Comparison of ENCODE assay signal across 12 cellular contexts in genomic region chr17:44793885-44794698, GRCh38. TPM values are rescaled to one million over a fixed set of nuclear protein-coding genes. Genes with fewer than 3 reads are reported as not detected.
DNase-seq lines count a peak whose midpoint lies in the region; ATAC-seq, FAIRE-seq and TF ChIP-seq lines count a peak whose summit lies in the region.
"Had no signal": no experiment of that assay in that cellular context is flagged by ENCODE, and none has a peak within 500 bp of the region (broad histone marks: within the 10 kb centered on the region; RNA-seq: fewer than 3 reads in every experiment).

No MANE protein-coding gene starts in this region.

- no peak for FAIRE-seq in HepG2 (lab: Jason Lieb, UNC)

- H4K20me1 ChIP-seq in HepG2 (ENCODE audit: insufficient read depth, low read length): no peaks in the 10 kb centered on the region

- intact Hi-C loops in HepG2 (cut with micrococcal nuclease; ENCODE audit: unreplicated experiment) (no loop called here), stomach (cut with DNase I; ENCODE audit: low total_unique reads) (no loop called here), adrenal gland (cut with DNase I) (no loop called here)

- TF ChIP-seq CTCF in HepG2 (CRISPR knock-in tag; IDR thresholded peaks at IDR 0.05) (no peak), stomach (IDR thresholded peaks at IDR 0.05) (no peak), adrenal gland (IDR thresholded peaks at IDR 0.05) (no peak)

- H3K4me3 ChIP-seq in HUES6 (ENCODE audit: low read depth, low read length) (no peak overlapping the region), HepG2 (replicated peaks in 1 of 3; ENCODE audit: insufficient read depth in 1 of 3, low read depth in 2 of 3, low read length in 3 of 3) (no peak overlapping the region), stomach (no peak overlapping the region), adrenal gland (no peak overlapping the region)

- H3K4me2 ChIP-seq in HepG2 (ENCODE audit: low read depth, low read length): no peak overlapping the region

- peak overlapping the region; percentile 37 for H3K9ac ChIP-seq in HUES6 (ENCODE audit: low read length)
- H3K9ac ChIP-seq in HepG2 (ENCODE audit: insufficient read depth, low read depth, low read length): no peak overlapping the region

- no peak for TF ChIP-seq RAD21 in HepG2 (CRISPR knock-in tag; IDR thresholded peaks at IDR 0.05)

- peaks cover 15% of the 10 kb centered on the region; the same call in 1 of the 2 replicates for H3K36me3 ChIP-seq in HUES6 (ENCODE audit: control insufficient read depth, insufficient read depth, low read length)
- H3K36me3 ChIP-seq in HepG2 (replicated peaks in 1 of 2; ENCODE audit: control insufficient read depth in 1 of 2, insufficient read depth in 2 of 2, low read length in 2 of 2): no peaks in the 10 kb centered on the region
- H3K36me3 ChIP-seq in stomach: no peaks in the 10 kb centered on the region
- no peaks in the 10 kb centered on the region for H3K36me3 ChIP-seq in adrenal gland (replicated peaks in 1 of 2)

- H3K4me1 ChIP-seq in HUES6 (ENCODE audit: control insufficient read depth, insufficient read depth, low read length): peaks cover 16% of the 10 kb centered on the region
- peaks cover 22% of the 10 kb centered on the region for H3K4me1 ChIP-seq in HepG2 (ENCODE audit: insufficient read depth, low read length)
- peaks cover 0 to 40% (median 5%) of the 10 kb centered on the region in 4 donors for H3K4me1 ChIP-seq in stomach
- H3K4me1 ChIP-seq in adrenal gland (replicated peaks in 1 of 2): no peaks in the 10 kb centered on the region

- POLR2A ChIA-PET in HepG2 (lab: Yijun Ruan, JAX): no interaction called here

- ATAC-seq in HepG2: peak; percentile 27; the same call in 1 of the 3 replicates
- ATAC-seq in GM19463 (IDR thresholded peaks at IDR 0.05; ENCODE audit: unreplicated experiment): no peak

- in situ Hi-C loops in HepG2 (cut with HindIII; ENCODE audit: extremely low pct_ligation_motif_present, low pct_unique_long_range_greater_than_20kb): loop anchor here (25.0 kb wide), 1 partner anchor 218 kb away; no protein-coding TSS in a partner anchor

- H3K27ac ChIP-seq in HUES6 (ENCODE audit: low read depth, low read length) (no peak overlapping the region), cingulate gyrus (ENCODE audit: low read depth, low read length) (peak overlapping the region; percentile 60), HepG2 (ENCODE audit: extremely low read length, insufficient read depth, low read length) (no peak overlapping the region), stomach (peak overlapping the region; percentile 59 to 81 (median 80)), adrenal gland (peak overlapping the region in 2 of 5 donors; percentile 10 to 56)

- no peak overlapping the region for H2AFZ ChIP-seq in HepG2 (ENCODE audit: low read length)

- TF ChIP-seq POLR2A in HepG2 (IDR thresholded peaks at IDR 0.05; ENCODE audit: insufficient read depth in 1 of 2, low read depth in 2 of 2, low read length in 2 of 2): no peak
- no peak for TF ChIP-seq POLR2A in stomach (IDR thresholded peaks at IDR 0.05)
- no peak for TF ChIP-seq POLR2A in adrenal gland (IDR thresholded peaks at IDR 0.05)

- no peak for DNase-seq in HepG2 (ENCODE audit: low spot score)
- DNase-seq in stomach: no peak
- no peak for DNase-seq in adrenal gland
- DNase-seq in AG08395 (ENCODE audit: low spot score): no peak
- DNase-seq in stimulated activated CD4-positive, alpha-beta T cell treated with anti-CD3 and anti-CD28 coated beads, Interleukin-4, amount 100 ng/mL, for 4 hours: no peak
- DNase-seq: activated CD4-positive, alpha-beta T cell treated with anti-CD3 and anti-CD28 coated beads for 4 hours; activated naive CD8-positive, alpha-beta T cell treated with anti-CD3 and anti-CD28 coated beads, Interleukin-2, amount 10 ng/mL, durations not matched to agents 7 days and 5 days; NCI-H1048 had no signal

- H3K27me3 ChIP-seq in HUES6 (ENCODE audit: control insufficient read depth, insufficient read depth, low read length) (no peaks in the 10 kb centered on the region), HepG2 (ENCODE audit: control insufficient read depth in 1 of 2, insufficient read depth in 2 of 2, low read length in 2 of 2) (peaks cover 0 to 3% of the 10 kb centered on the region in 2 experiments; a peak in 2 of 5 replicates), stomach (no peaks in the 10 kb centered on the region), adrenal gland (no peaks in the 10 kb centered on the region)

- no peaks in the 10 kb centered on the region for H3K79me2 ChIP-seq in HepG2 (ENCODE audit: insufficient read depth, low read length)

- 82% methylated on average over 14 of the region's 14 CpGs for WGBS in HepG2 (ENCODE audit: low lambda C conversion rate)
- WGBS in stomach, 5 donors: 63 to 80% (median 78%) methylated on average over 14 of the region's 14 CpGs
- 79 to 84% (median 80%) methylated on average over 14 of the region's 14 CpGs for WGBS in adrenal gland, 4 donors

- no TSS peak for BruUV-seq in HepG2 (replicated peaks; lab: Mats Ljungman, UMichigan)

- TF ChIP-seq EP300 in HepG2 (IDR thresholded peaks at IDR 0.05; ENCODE audit: low read depth in 2 of 2, low read length in 2 of 2) (no peak), HepG2 (CRISPR knock-in tag; IDR thresholded peaks at IDR 0.05; ENCODE audit: borderline replicate concordance) (no peak), stomach (IDR thresholded peaks at IDR 0.05) (no peak)

- CTCF ChIA-PET in HepG2 (lab: Yijun Ruan, JAX; ENCODE audit: low intra/inter-chr PET ratio, low total read pairs): no interaction called here

- H3K9me3 ChIP-seq in HUES6 (ENCODE audit: control insufficient read depth, insufficient read depth, low read depth, low read length) (no peaks in the 10 kb centered on the region), HepG2 (ENCODE audit: low read length) (no peaks in the 10 kb centered on the region), stomach (no peaks in the 10 kb centered on the region), adrenal gland (replicated peaks in 1 of 3) (no peaks in the 10 kb centered on the region)

RNA-seq across cellular contexts. Expression of gene ADAM11, which starts 35.3 kb away (rescaled TPM):
- total RNA-seq in HepG2 (2016; rRNA removed; fragmentation: Illumina TruSeq; extraction: Trizol) (0.44 and 0.91 TPM in 2 replicates), stomach (10 to 100 TPM in 1 of 5 donors, 1 to 10 TPM in 1, under 1 TPM in 1, not detected in 2; 0.73 to 57.6 (median 1.7) TPM), adrenal gland (under 1 TPM in 6 of 8 donors, not detected in 2; 0.19 to 0.50 (median 0.28) TPM)
- 0.18 and 0.40 TPM in 2 replicates for total RNA-seq in HepG2 (2016; cell fraction: cytosol; rRNA removed; fragmentation: Illumina TruSeq; extraction: Trizol; ENCODE audit: low read depth)
- total RNA-seq in HepG2 (2016; cell fraction: insoluble cytoplasmic fraction; rRNA removed; fragmentation: Illumina TruSeq; extraction: Trizol): 0.40 and 0.76 TPM in 2 replicates
- 0.59 TPM in 2 replicates for total RNA-seq in HepG2 (2016; cell fraction: membrane; rRNA removed; fragmentation: Illumina TruSeq; extraction: Trizol)
- total RNA-seq in HepG2 (2016; cell fraction: nucleus; rRNA removed; fragmentation: Illumina TruSeq; extraction: Trizol): 1.4 and 1.8 TPM in 2 replicates
- polyA plus RNA-seq in HepG2 (2011; rRNA removed) (0.33 and 0.38 TPM in 2 replicates), stomach (under 1 TPM in 2 of 3 donors, not detected in 1; 0.19 to 0.35 TPM), adrenal gland (under 1 TPM; 0.05 to 0.80 (median 0.57) TPM)
- 0.09 and 0.34 TPM in 2 replicates for polyA plus RNA-seq in HepG2 (2011; cell fraction: cytosol; rRNA removed)
- polyA plus RNA-seq in HepG2 (2011; cell fraction: nucleus; rRNA removed): 2.0 and 2.2 TPM in 2 replicates
- 0.19 and 0.40 TPM in 2 replicates for polyA plus RNA-seq in HepG2 (2012)
- 0.17 and 0.23 TPM in 2 replicates for polyA plus RNA-seq in HepG2 (2016; cell fraction: cytosol; fragmentation: Illumina TruSeq; extraction: Trizol; ENCODE audit: low read depth)
- 0.50 and 0.58 TPM in 2 replicates for polyA plus RNA-seq in HepG2 (2016; cell fraction: insoluble cytoplasmic fraction; fragmentation: Illumina TruSeq; extraction: Trizol; ENCODE audit: low read depth)
- 0.31 and 0.34 TPM in 2 replicates for polyA plus RNA-seq in HepG2 (2016; cell fraction: membrane; fragmentation: Illumina TruSeq; extraction: Trizol; ENCODE audit: low read depth)
- polyA plus RNA-seq in HepG2 (2016; cell fraction: nucleus; fragmentation: Illumina TruSeq; extraction: Trizol; ENCODE audit: insufficient read depth, low read depth): 2.2 and 3.0 TPM in 2 replicates
- 2.1 and 2.5 TPM in 2 replicates for polyA minus RNA-seq in HepG2 (2011; rRNA and poly(A)+ RNA removed; ENCODE audit: low replicate concordance)
- 0.18 and 0.69 TPM in 2 replicates for polyA minus RNA-seq in HepG2 (2011; cell fraction: cytosol; rRNA and poly(A)+ RNA removed)
- 0.87 and 0.90 TPM in 2 replicates for polyA minus RNA-seq in HepG2 (2011; cell fraction: nucleus; rRNA and poly(A)+ RNA removed)

RNA-seq across cellular contexts. Expression of gene GJC1, which starts 36.0 kb away (rescaled TPM):
- 1.7 and 2.0 TPM in 2 replicates for total RNA-seq in HepG2 (2016; rRNA removed; fragmentation: Illumina TruSeq; extraction: Trizol)
- 0.35 and 0.40 TPM in 2 replicates for total RNA-seq in HepG2 (2016; cell fraction: cytosol; rRNA removed; fragmentation: Illumina TruSeq; extraction: Trizol; ENCODE audit: low read depth)
- total RNA-seq in HepG2 (2016; cell fraction: insoluble cytoplasmic fraction; rRNA removed; fragmentation: Illumina TruSeq; extraction: Trizol): 1.9 and 2.5 TPM in 2 replicates
- 0.83 and 1.2 TPM in 2 replicates for total RNA-seq in HepG2 (2016; cell fraction: membrane; rRNA removed; fragmentation: Illumina TruSeq; extraction: Trizol)
- total RNA-seq in HepG2 (2016; cell fraction: nucleus; rRNA removed; fragmentation: Illumina TruSeq; extraction: Trizol): 1.6 and 2.1 TPM in 2 replicates
- 1.2 and 1.7 TPM in 2 replicates for polyA plus RNA-seq in HepG2 (2011; rRNA removed)
- 1.0 and 1.6 TPM in 2 replicates for polyA plus RNA-seq in HepG2 (2011; cell fraction: cytosol; rRNA removed)
- polyA plus RNA-seq in HepG2 (2011; cell fraction: nucleus; rRNA removed): 0.81 and 1.1 TPM in 2 replicates
- polyA plus RNA-seq in HepG2 (2012): 2.4 and 2.6 TPM in 2 replicates
- 0.18 and 0.34 TPM in 2 replicates for polyA plus RNA-seq in HepG2 (2016; cell fraction: cytosol; fragmentation: Illumina TruSeq; extraction: Trizol; ENCODE audit: low read depth)
- 1.9 and 2.0 TPM in 2 replicates for polyA plus RNA-seq in HepG2 (2016; cell fraction: insoluble cytoplasmic fraction; fragmentation: Illumina TruSeq; extraction: Trizol; ENCODE audit: low read depth)
- polyA plus RNA-seq in HepG2 (2016; cell fraction: membrane; fragmentation: Illumina TruSeq; extraction: Trizol; ENCODE audit: low read depth): 0.55 TPM in 2 replicates
- 2.2 and 3.5 TPM in 2 replicates for polyA plus RNA-seq in HepG2 (2016; cell fraction: nucleus; fragmentation: Illumina TruSeq; extraction: Trizol; ENCODE audit: insufficient read depth, low read depth)
- polyA minus RNA-seq in HepG2 (2011; rRNA and poly(A)+ RNA removed; ENCODE audit: low replicate concordance): 2.4 and 13.8 TPM in 2 replicates
- polyA minus RNA-seq in HepG2 (2011; cell fraction: cytosol; rRNA and poly(A)+ RNA removed): 1.7 and 2.3 TPM in 2 replicates
- 1.1 and 1.3 TPM in 2 replicates for polyA minus RNA-seq in HepG2 (2011; cell fraction: nucleus; rRNA and poly(A)+ RNA removed)
- total RNA-seq in stomach: 10 to 100 TPM in 4 of 5 donors, 1 to 10 TPM in 1; 9.7 to 53.1 (median 35.6) TPM
- polyA plus RNA-seq in stomach: 1 to 10 TPM in 1 of 3 donors, under 1 TPM in 2; 0.31 to 3.5 (median 0.62) TPM
- total RNA-seq in adrenal gland: 1 to 10 TPM in 6 of 8 donors, under 1 TPM in 2; 0.69 to 2.8 (median 2.4) TPM
- polyA plus RNA-seq in adrenal gland: 1 to 10 TPM; 1.0 to 1.5 (median 1.1) TPM

RNA-seq across cellular contexts. Expression of gene HIGD1B, which starts 53.6 kb away (rescaled TPM):
- not detected in 2 replicates for total RNA-seq in HepG2 (2016; rRNA removed; fragmentation: Illumina TruSeq; extraction: Trizol)
- not detected in 2 replicates for total RNA-seq in HepG2 (2016; cell fraction: cytosol; rRNA removed; fragmentation: Illumina TruSeq; extraction: Trizol; ENCODE audit: low read depth)
- total RNA-seq in HepG2 (2016; cell fraction: insoluble cytoplasmic fraction; rRNA removed; fragmentation: Illumina TruSeq; extraction: Trizol): not detected in 2 replicates
- total RNA-seq in HepG2 (2016; cell fraction: membrane; rRNA removed; fragmentation: Illumina TruSeq; extraction: Trizol): not detected in 2 replicates
- total RNA-seq in HepG2 (2016; cell fraction: nucleus; rRNA removed; fragmentation: Illumina TruSeq; extraction: Trizol): not detected in 2 replicates
- not detected in 2 replicates for polyA plus RNA-seq in HepG2 (2011; rRNA removed)
- polyA plus RNA-seq in HepG2 (2011; cell fraction: cytosol; rRNA removed): not detected in 2 replicates
- polyA plus RNA-seq in HepG2 (2011; cell fraction: nucleus; rRNA removed): not detected in 2 replicates
- polyA plus RNA-seq in HepG2 (2012): not detected in 2 replicates
- not detected in 2 replicates for polyA plus RNA-seq in HepG2 (2016; cell fraction: cytosol; fragmentation: Illumina TruSeq; extraction: Trizol; ENCODE audit: low read depth)
- not detected in 2 replicates for polyA plus RNA-seq in HepG2 (2016; cell fraction: insoluble cytoplasmic fraction; fragmentation: Illumina TruSeq; extraction: Trizol; ENCODE audit: low read depth)
- not detected in 2 replicates for polyA plus RNA-seq in HepG2 (2016; cell fraction: membrane; fragmentation: Illumina TruSeq; extraction: Trizol; ENCODE audit: low read depth)
- polyA plus RNA-seq in HepG2 (2016; cell fraction: nucleus; fragmentation: Illumina TruSeq; extraction: Trizol; ENCODE audit: insufficient read depth, low read depth): not detected in 2 replicates
- not detected in 2 replicates for polyA minus RNA-seq in HepG2 (2011; rRNA and poly(A)+ RNA removed; ENCODE audit: low replicate concordance)
- not detected in 2 replicates for polyA minus RNA-seq in HepG2 (2011; cell fraction: cytosol; rRNA and poly(A)+ RNA removed)
- polyA minus RNA-seq in HepG2 (2011; cell fraction: nucleus; rRNA and poly(A)+ RNA removed): not detected in 2 replicates
- total RNA-seq in stomach: under 1 TPM in 1 of 5 donors, not detected in 4; 0.92 TPM
- polyA plus RNA-seq in stomach: 1 to 10 TPM; 2.1 to 5.4 (median 2.4) TPM
- total RNA-seq in adrenal gland: under 1 TPM in 1 of 8 donors, not detected in 7; 0.50 TPM
- polyA plus RNA-seq in adrenal gland: 1 to 10 TPM in 2 of 3 donors, not detected in 1; 1.7 to 7.1 TPM
- total RNA-seq: activated naive CD8-positive, alpha-beta T cell treated with anti-CD3 and anti-CD28 coated beads, Interleukin-2, amount 10 ng/mL, durations not matched to agents 7 days and 5 days; progenitor cell of endocrine pancreas had no signal

Comparison
In these comparisons a context has a peak if more than half of its experiments do, and no peak if none do; other contexts are left out.
1. H3K27ac ChIP-seq: peak in cingulate gyrus (single experiment) and stomach (5 of 5); none in HUES6 (single experiment) and HepG2 (single experiment).